ENCODE assay signal across 18 cellular contexts in genomic region chr2:180191352-180192124, GRCh38.
DNase-seq lines count a peak whose midpoint lies in the region; ATAC-seq, FAIRE-seq and TF ChIP-seq lines count a peak whose summit lies in the region.
"Had no signal": no experiment of that assay in that cellular context is flagged by ENCODE, and none has a peak within 500 bp of the region (broad histone marks: within the 10 kb centered on the region; RNA-seq: fewer than 3 reads in every experiment).

No MANE protein-coding gene starts in this region.

- no peaks in the 10 kb centered on the region for H3K36me3 Mint-ChIP-seq in Calu3 (ENCODE audit: insufficient read depth, unreplicated experiment)
- H3K36me3 Mint-ChIP-seq: activated CD8-positive, alpha-beta memory T cell treated with anti-CD3 and anti-CD28 coated beads, Interleukin-2, amount 10 ng/mL, durations not matched to agents 7 days and 5 days; IgD-negative memory B cell had no signal

- TF ChIP-seq POLR2A in H54 (IDR thresholded peaks at IDR 0.05; ENCODE audit: low read depth, low read length): no peak

- H3K79me2 ChIP-seq in parathyroid adenoma: no peaks in the 10 kb centered on the region

- H3K4me1 ChIP-seq in parathyroid adenoma: peaks cover 3% of the 10 kb centered on the region
- H3K4me1 ChIP-seq: BLaER1 treated with 17β-estradiol and CSF1 and Interleukin-3, amounts not matched to agents 10 nM and 100 nM; left lung had no signal

- no peaks in the 10 kb centered on the region for H3K9me3 Mint-ChIP-seq in Calu3 (ENCODE audit: low read depth, unreplicated experiment)

- H3K9ac ChIP-seq in SK-N-MC (ENCODE audit: insufficient read length) (no peak overlapping the region), parathyroid adenoma (no peak overlapping the region)
- H3K9ac ChIP-seq: BLaER1 treated with 17β-estradiol and CSF1 and Interleukin-3, amounts not matched to agents 10 nM and 100 nM had no signal

- no peaks in the 10 kb centered on the region for H3K36me3 ChIP-seq in SK-N-MC (ENCODE audit: insufficient read depth, low read length)
- H3K36me3 ChIP-seq in parathyroid adenoma (ENCODE audit: control insufficient read depth, insufficient read depth, low read length): no peaks in the 10 kb centered on the region
- H3K36me3 ChIP-seq: BLaER1 treated with 17β-estradiol and CSF1 and Interleukin-3, amounts not matched to agents 10 nM and 100 nM; left lung had no signal

- no TSS peak for BruUV-seq in Calu3 (replicated peaks; lab: Mats Ljungman, UMichigan)

- H3K4me1 Mint-ChIP-seq in Calu3 (ENCODE audit: low read depth, unreplicated experiment): peaks cover 9% of the 10 kb centered on the region

- H3K4me3 Mint-ChIP-seq in Calu3 (ENCODE audit: low read depth, unreplicated experiment): no peak overlapping the region
- H3K4me3 Mint-ChIP-seq: activated CD8-positive, alpha-beta memory T cell treated with anti-CD3 and anti-CD28 coated beads, Interleukin-2, amount 10 ng/mL, durations not matched to agents 7 days and 5 days; IgD-negative memory B cell had no signal

- peak overlapping the region; percentile 59 for H2AFZ ChIP-seq in parathyroid adenoma

- TF ChIP-seq CTCF in fibroblast of villous mesenchyme (IDR thresholded peaks at IDR 0.05; ENCODE audit: insufficient read depth, low read depth, low read length) (no peak), parathyroid adenoma (IDR thresholded peaks at IDR 0.05) (no peak), Calu3 (IDR thresholded peaks at IDR 0.05; ENCODE audit: unreplicated experiment) (no peak)

- H3K27ac ChIP-seq in SK-N-MC (no peak overlapping the region), parathyroid adenoma (peak overlapping the region; percentile 45)
- H3K27ac ChIP-seq: BLaER1 treated with 17β-estradiol and CSF1 and Interleukin-3, amounts not matched to agents 10 nM and 100 nM; left lung; RWPE1 had no signal

- H3K27me3 ChIP-seq in parathyroid adenoma (ENCODE audit: control insufficient read depth, insufficient read depth, low read length): no peaks in the 10 kb centered on the region
- H3K27me3 ChIP-seq: BLaER1 treated with 17β-estradiol and CSF1 and Interleukin-3, amounts not matched to agents 10 nM and 100 nM; left lung had no signal

- DNase-seq in H54 (ENCODE audit: insufficient read length, low spot score) (no peak), SK-N-MC (ENCODE audit: low read depth, low spot score) (peak; percentile 18), fibroblast of villous mesenchyme (ENCODE audit: low read depth) (peak; percentile 34), NCI-H524 (lab: John Stamatoyannopoulos, UW) (no peak), Calu3 (no peak), DMS 273 treated with DMSO at 0.1 percent for 48 hours (lab: John Stamatoyannopoulos, UW) (no peak)
- DNase-seq: activated CD8-positive, alpha-beta memory T cell treated with anti-CD3 and anti-CD28 coated beads, Interleukin-2, amount 10 ng/mL, durations not matched to agents 7 days and 5 days; activated gamma-delta T cell; aorta; cortex of kidney; DMS153; left lung; stimulated activated CD4-positive, alpha-beta T cell treated with anti-CD3 and anti-CD28 coated beads, Interleukin-15, amount 100 ng/mL, for 24 hours had no signal

- no peak overlapping the region for H3K4me2 ChIP-seq in parathyroid adenoma (ENCODE audit: low read length)
- H3K4me2 ChIP-seq: BLaER1 treated with 17β-estradiol and CSF1 and Interleukin-3, amounts not matched to agents 10 nM and 100 nM had no signal

- CTCF ChIA-PET in Calu3 (lab: Charles Lee): no interaction called here

- H3K9me3 ChIP-seq in SK-N-MC (ENCODE audit: low read depth, low read length): no peaks in the 10 kb centered on the region
- H3K9me3 ChIP-seq in parathyroid adenoma (ENCODE audit: control insufficient read depth, low read length): no peaks in the 10 kb centered on the region
- H3K9me3 ChIP-seq: BLaER1 treated with 17β-estradiol and CSF1 and Interleukin-3, amounts not matched to agents 10 nM and 100 nM; left lung had no signal

- peak; percentile 20 for FAIRE-seq in H54 (lab: Jason Lieb, UNC)

- intact Hi-C loops in Calu3 (cut with micrococcal nuclease; ENCODE audit: unreplicated experiment): no loop called here

- H3K27ac Mint-ChIP-seq in Calu3 (ENCODE audit: unreplicated experiment): no peak overlapping the region
- H3K27ac Mint-ChIP-seq: activated CD8-positive, alpha-beta memory T cell treated with anti-CD3 and anti-CD28 coated beads, Interleukin-2, amount 10 ng/mL, durations not matched to agents 7 days and 5 days; IgD-negative memory B cell had no signal

- H3K4me3 ChIP-seq in SK-N-MC (no peak overlapping the region), fibroblast of villous mesenchyme (ENCODE audit: low read depth, low read length) (no peak overlapping the region), parathyroid adenoma (ENCODE audit: low read depth, low read length) (no peak overlapping the region)
- H3K4me3 ChIP-seq: BLaER1 treated with 17β-estradiol and CSF1 and Interleukin-3, amounts not matched to agents 10 nM and 100 nM; left lung had no signal

- H3K27me3 Mint-ChIP-seq in Calu3 (ENCODE audit: unreplicated experiment): no peaks in the 10 kb centered on the region
- H3K27me3 Mint-ChIP-seq: activated CD8-positive, alpha-beta memory T cell treated with anti-CD3 and anti-CD28 coated beads, Interleukin-2, amount 10 ng/mL, durations not matched to agents 7 days and 5 days; IgD-negative memory B cell had no signal

- ATAC-seq in GM18858 (IDR thresholded peaks at IDR 0.05; ENCODE audit: unreplicated experiment): no peak
- ATAC-seq: activated CD8-positive, alpha-beta memory T cell treated with anti-CD3 and anti-CD28 coated beads, Interleukin-2, amount 10 ng/mL, durations not matched to agents 7 days and 5 days; left lung had no signal

Comparison
In these comparisons a context has a peak if more than half of its experiments do, and no peak if none do; other contexts are left out.
1. DNase-seq: peak in SK-N-MC (single experiment) and fibroblast of villous mesenchyme (single experiment); none in H54 (single experiment), NCI-H524 (0 of 2), Calu3 (single experiment) and DMS 273 treated with DMSO at 0.1 percent for 48 hours (single experiment).